ENCODE assay signal across 20 cellular contexts in the genomic region with DNA sequence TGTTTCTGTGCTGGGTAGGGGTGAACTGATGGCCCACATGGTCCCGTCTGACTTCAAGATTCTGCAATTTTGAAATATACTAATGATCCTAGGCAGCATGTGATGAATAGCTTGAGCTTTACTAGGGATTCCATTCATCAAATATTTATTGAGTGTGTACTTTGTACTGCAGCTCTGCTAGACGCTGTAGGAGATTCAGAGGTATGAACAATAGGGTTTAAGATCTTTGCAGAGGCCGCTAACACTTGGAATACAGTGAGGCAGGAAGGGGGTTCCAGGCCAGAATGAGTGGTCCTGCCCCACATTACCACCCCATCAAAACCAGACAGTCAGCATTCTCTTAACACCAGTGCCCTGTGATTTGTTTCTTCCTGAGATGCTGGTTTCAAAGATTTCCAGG.
"Had no signal": no experiment of that assay in that cellular context is flagged by ENCODE, and none has a peak within 500 bp of the region (broad histone marks: within the 10 kb centered on the region; RNA-seq: fewer than 3 reads in every experiment).

No MANE protein-coding gene starts in this region.

- H3K9me3 ChIP-seq: colonic mucosa, psoas muscle, stomach had no signal

- H3K4me3 ChIP-seq: colonic mucosa, lung, psoas muscle, stomach had no signal

- H3K27me3 ChIP-seq: brain microvascular endothelial cell, colonic mucosa, foreskin keratinocyte, stomach had no signal

- DNase-seq: activated CD4-positive, alpha-beta T cell treated with anti-CD3 and anti-CD28 coated beads, Interleukin-2, amount 50 U/mL, for 4 hours; activated CD4-positive, CD25-positive, alpha-beta regulatory T cell treated with anti-CD3 and anti-CD28 coated beads, Interleukin-2, amount 50 U/mL, for 72 hours; activated gamma-delta T cell; activated naive CD8-positive, alpha-beta T cell treated with anti-CD3 and anti-CD28 coated beads, Interleukin-2, amount 50 U/mL, for 24 hours; activated T-cell treated with anti-CD3 and anti-CD28 coated beads, Interleukin-2, amount 50 U/mL, for 72 hours; anterior cingulate cortex; brain microvascular endothelial cell; colonic mucosa; foreskin keratinocyte; hippocampal formation; left colon; psoas muscle; right cardiac atrium; stomach; T-helper 2 cell had no signal

- H3K27ac ChIP-seq: brain microvascular endothelial cell, colonic mucosa, foreskin keratinocyte, psoas muscle, stomach, VCaP had no signal

- H3K27ac Mint-ChIP-seq: activated naive CD8-positive, alpha-beta T cell treated with anti-CD3 and anti-CD28 coated beads, Interleukin-2, amount 50 U/mL, for 24 hours; activated T-cell treated with anti-CD3 and anti-CD28 coated beads, Interleukin-2, amount 50 U/mL, for 72 hours; endodermal cell; mesothelial cell of epicardium had no signal

- H3K36me3 ChIP-seq: brain microvascular endothelial cell, colonic mucosa, stomach had no signal

- H3K9me3 Mint-ChIP-seq: activated naive CD8-positive, alpha-beta T cell treated with anti-CD3 and anti-CD28 coated beads, Interleukin-2, amount 50 U/mL, for 24 hours; activated T-cell treated with anti-CD3 and anti-CD28 coated beads, Interleukin-2, amount 50 U/mL, for 72 hours; central memory CD8-positive, alpha-beta T cell; endodermal cell; mesothelial cell of epicardium had no signal

- H3K36me3 Mint-ChIP-seq: mesothelial cell of epicardium had no signal

- H3K4me3 Mint-ChIP-seq: activated naive CD8-positive, alpha-beta T cell treated with anti-CD3 and anti-CD28 coated beads, Interleukin-2, amount 50 U/mL, for 24 hours; activated T-cell treated with anti-CD3 and anti-CD28 coated beads, Interleukin-2, amount 50 U/mL, for 72 hours; central memory CD8-positive, alpha-beta T cell; endodermal cell; mesothelial cell of epicardium had no signal

- ATAC-seq: activated naive CD8-positive, alpha-beta T cell treated with anti-CD3 and anti-CD28 coated beads, Interleukin-2, amount 50 U/mL, for 24 hours; activated T-cell treated with anti-CD3 and anti-CD28 coated beads, Interleukin-2, amount 50 U/mL, for 72 hours; foreskin keratinocyte; left colon; psoas muscle; right cardiac atrium had no signal
